In the genomic region with DNA sequence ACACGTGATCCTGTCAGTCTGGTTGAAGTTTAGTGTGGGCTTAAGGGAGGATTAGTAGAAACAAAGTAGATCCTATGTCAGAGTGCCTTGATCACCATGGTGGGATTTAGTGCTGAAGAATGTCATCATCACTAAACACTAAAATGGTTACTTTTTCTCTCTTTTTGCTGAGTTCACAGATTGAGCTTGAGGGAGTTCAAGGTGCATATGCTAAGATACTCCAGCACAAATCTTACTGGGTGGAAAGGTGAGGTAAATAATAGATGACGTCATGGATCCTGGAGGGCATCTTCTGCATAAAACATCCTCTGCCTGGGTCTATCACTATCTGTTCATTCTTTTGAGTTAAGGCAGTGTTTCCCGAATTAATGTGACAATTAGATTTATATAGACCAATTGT, we compare ENCODE assay signal across 1 cellular context.
TF ChIP-seq lines count a peak whose summit lies in the region.

No MANE protein-coding gene starts in this region.

TF ChIP-seq in WTC11, 78 proteins besides CTCF, POLR2A, EP300 and RAD21 (continued from another document):
- TF ChIP-seq, protein P1, sequence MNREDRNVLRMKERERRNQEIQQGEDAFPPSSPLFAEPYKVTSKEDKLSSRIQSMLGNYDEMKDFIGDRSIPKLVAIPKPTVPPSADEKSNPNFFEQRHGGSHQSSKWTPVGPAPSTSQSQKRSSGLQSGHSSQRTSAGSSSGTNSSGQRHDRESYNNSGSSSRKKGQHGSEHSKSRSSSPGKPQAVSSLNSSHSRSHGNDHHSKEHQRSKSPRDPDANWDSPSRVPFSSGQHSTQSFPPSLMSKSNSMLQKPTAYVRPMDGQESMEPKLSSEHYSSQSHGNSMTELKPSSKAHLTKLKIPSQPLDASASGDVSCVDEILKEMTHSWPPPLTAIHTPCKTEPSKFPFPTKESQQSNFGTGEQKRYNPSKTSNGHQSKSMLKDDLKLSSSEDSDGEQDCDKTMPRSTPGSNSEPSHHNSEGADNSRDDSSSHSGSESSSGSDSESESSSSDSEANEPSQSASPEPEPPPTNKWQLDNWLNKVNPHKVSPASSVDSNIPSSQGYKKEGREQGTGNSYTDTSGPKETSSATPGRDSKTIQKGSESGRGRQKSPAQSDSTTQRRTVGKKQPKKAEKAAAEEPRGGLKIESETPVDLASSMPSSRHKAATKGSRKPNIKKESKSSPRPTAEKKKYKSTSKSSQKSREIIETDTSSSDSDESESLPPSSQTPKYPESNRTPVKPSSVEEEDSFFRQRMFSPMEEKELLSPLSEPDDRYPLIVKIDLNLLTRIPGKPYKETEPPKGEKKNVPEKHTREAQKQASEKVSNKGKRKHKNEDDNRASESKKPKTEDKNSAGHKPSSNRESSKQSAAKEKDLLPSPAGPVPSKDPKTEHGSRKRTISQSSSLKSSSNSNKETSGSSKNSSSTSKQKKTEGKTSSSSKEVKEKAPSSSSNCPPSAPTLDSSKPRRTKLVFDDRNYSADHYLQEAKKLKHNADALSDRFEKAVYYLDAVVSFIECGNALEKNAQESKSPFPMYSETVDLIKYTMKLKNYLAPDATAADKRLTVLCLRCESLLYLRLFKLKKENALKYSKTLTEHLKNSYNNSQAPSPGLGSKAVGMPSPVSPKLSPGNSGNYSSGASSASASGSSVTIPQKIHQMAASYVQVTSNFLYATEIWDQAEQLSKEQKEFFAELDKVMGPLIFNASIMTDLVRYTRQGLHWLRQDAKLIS (CRISPR knock-in tag; IDR thresholded peaks at IDR 0.05; ENCODE audit: borderline replicate concordance), result no peak
- TF ChIP-seq ZNF263 (CRISPR knock-in tag; IDR thresholded peaks at IDR 0.05; ENCODE audit: low read depth) (no peak), AR (CRISPR knock-in tag; IDR thresholded peaks at IDR 0.05) (no peak), ZMAT4 (CRISPR knock-in tag; IDR thresholded peaks at IDR 0.05) (no peak)
- TF ChIP-seq, protein P2, sequence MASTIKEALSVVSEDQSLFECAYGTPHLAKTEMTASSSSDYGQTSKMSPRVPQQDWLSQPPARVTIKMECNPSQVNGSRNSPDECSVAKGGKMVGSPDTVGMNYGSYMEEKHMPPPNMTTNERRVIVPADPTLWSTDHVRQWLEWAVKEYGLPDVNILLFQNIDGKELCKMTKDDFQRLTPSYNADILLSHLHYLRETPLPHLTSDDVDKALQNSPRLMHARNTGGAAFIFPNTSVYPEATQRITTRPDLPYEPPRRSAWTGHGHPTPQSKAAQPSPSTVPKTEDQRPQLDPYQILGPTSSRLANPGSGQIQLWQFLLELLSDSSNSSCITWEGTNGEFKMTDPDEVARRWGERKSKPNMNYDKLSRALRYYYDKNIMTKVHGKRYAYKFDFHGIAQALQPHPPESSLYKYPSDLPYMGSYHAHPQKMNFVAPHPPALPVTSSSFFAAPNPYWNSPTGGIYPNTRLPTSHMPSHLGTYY (CRISPR knock-in tag; IDR thresholded peaks at IDR 0.05), result no peak
